ENCODE assay signal across 15 cellular contexts in genomic region chr15:60762167-60762566, GRCh38.
DNase-seq lines count a peak whose midpoint lies in the region; ATAC-seq and TF ChIP-seq lines count a peak whose summit lies in the region.
"Had no signal": no experiment of that assay in that cellular context is flagged by ENCODE, and none has a peak within 500 bp of the region (broad histone marks: within the 10 kb centered on the region; RNA-seq: fewer than 3 reads in every experiment).

No MANE protein-coding gene starts in this region.

- 76 to 77% methylated on average over 3 of the region's 3 CpGs for WGBS in GM23248 (ENCODE audit: low coverage in 1 of 2, low lambda C conversion rate in 2 of 2, missing lambda C conversion rate in 2 of 2), 2 experiments
- WGBS in thyroid gland, 2 donors, result 80 to 82% methylated on average over 3 of the region's 3 CpGs

- H3K27me3 ChIP-seq in BE2C (no peaks in the 10 kb centered on the region), GM23248 (replicated peaks; ENCODE audit: insufficient read depth) (no peaks in the 10 kb centered on the region), thyroid gland (no peaks in the 10 kb centered on the region)

- intact Hi-C loops in thyroid gland (cut with DNase I), result no loop called here

- H3K36me3 Mint-ChIP-seq in T-helper 17 cell (ENCODE audit: low read depth), result peaks cover under 1% of the 10 kb centered on the region

- H3K9me3 ChIP-seq in BE2C (no peaks in the 10 kb centered on the region), GM23248 (ENCODE audit: low read depth) (no peaks in the 10 kb centered on the region), T-helper 17 cell (ENCODE audit: control insufficient read depth, low read length, poor library complexity, severe bottlenecking) (peaks cover 4% of the 10 kb centered on the region), thyroid gland (no peaks in the 10 kb centered on the region)
- H3K9me3 ChIP-seq: Caco-2 had no signal

- H3K27ac Mint-ChIP-seq in T-helper 17 cell, result peak overlapping the region; percentile 43
- H3K27ac Mint-ChIP-seq: CD4-positive, alpha-beta T cell had no signal

- no peaks in the 10 kb centered on the region for H3K27me3 Mint-ChIP-seq in T-helper 17 cell
- H3K27me3 Mint-ChIP-seq: CD4-positive, alpha-beta T cell had no signal

- no peak for TF ChIP-seq POLR2A in thyroid gland (IDR thresholded peaks at IDR 0.05)

- no peak overlapping the region for H2AFZ ChIP-seq in GM23248

- H3K27ac ChIP-seq in GM23248, result no peak overlapping the region
- peak overlapping the region; percentile 66 to 75 (median 70) for H3K27ac ChIP-seq in thyroid gland
- H3K27ac ChIP-seq: C4-2B, HL-60 had no signal

- H3K4me3 Mint-ChIP-seq in T-helper 17 cell, result no peak overlapping the region
- H3K4me3 Mint-ChIP-seq: CD4-positive, alpha-beta T cell; HFFc6 had no signal

- H3K36me3 ChIP-seq in BE2C (no peaks in the 10 kb centered on the region), GM23248 (ENCODE audit: low read depth) (no peaks in the 10 kb centered on the region), thyroid gland (no peaks in the 10 kb centered on the region)

- no peak overlapping the region for H3K9ac ChIP-seq in GM23248

- H3K4me1 Mint-ChIP-seq in T-helper 17 cell, result peaks cover 38% of the 10 kb centered on the region

- no peaks in the 10 kb centered on the region for H3K9me2 ChIP-seq in GM23248 (ENCODE audit: insufficient read depth)

- no peak for ATAC-seq in T-helper 17 cell
- ATAC-seq: HCT116 had no signal

- peaks cover 42% of the 10 kb centered on the region for H3F3A ChIP-seq in GM23248 (ENCODE audit: insufficient read depth)

- peaks cover 19% of the 10 kb centered on the region for H3K4me1 ChIP-seq in BE2C
- peaks cover 38% of the 10 kb centered on the region for H3K4me1 ChIP-seq in GM23248 (ENCODE audit: insufficient read depth)
- H3K4me1 ChIP-seq in thyroid gland, result peaks cover 59 to 69% of the 10 kb centered on the region in 2 donors
- H3K4me1 ChIP-seq: Caco-2 had no signal

- H3K4me3 ChIP-seq in BE2C (ENCODE audit: low read depth, low read length) (no peak overlapping the region), GM23248 (no peak overlapping the region), thyroid gland (replicated peaks in 1 of 3) (no peak overlapping the region)

- DNase-seq in BE2C (peak; percentile 19), GM23248 (no peak), T-helper 17 cell (no peak), thyroid gland (no peak), mucosa of gallbladder (ENCODE audit: low spot score) (no peak)
- no peak for DNase-seq in stimulated activated CD4-positive, alpha-beta T cell treated with anti-CD3 and anti-CD28 coated beads, Interleukin-4, amount 100 ng/mL, for 1 hour
- DNase-seq: ACHN; Caco-2; CD4-positive, alpha-beta T cell; GOT3; H7; HFFc6 had no signal

- in situ Hi-C loops in GM23248 (cut with MboI), result no loop called here

- no peaks in the 10 kb centered on the region for H3K79me2 ChIP-seq in GM23248 (ENCODE audit: insufficient read depth)

- H3K4me2 ChIP-seq in GM23248 (ENCODE audit: unreplicated experiment), result peak overlapping the region; percentile 46

- H4K20me1 ChIP-seq in GM23248 (ENCODE audit: insufficient read depth), result no peaks in the 10 kb centered on the region

- no peak for TF ChIP-seq CTCF in BE2C (IDR thresholded peaks at IDR 0.05; ENCODE audit: low read depth, low read length)
- no peak for TF ChIP-seq CTCF in thyroid gland (IDR thresholded peaks at IDR 0.05)
